ENCODE assay signal across 24 cellular contexts in genomic region chr1:215003686-215004085, GRCh38.
"Had no signal": no experiment of that assay in that cellular context is flagged by ENCODE, and none has a peak within 500 bp of the region (broad histone marks: within the 10 kb centered on the region; RNA-seq: fewer than 3 reads in every experiment).

No MANE protein-coding gene starts in this region.

- H3K79me2 ChIP-seq: parathyroid adenoma had no signal

- H2AFZ ChIP-seq: parathyroid adenoma had no signal

- H3K4me3 Mint-ChIP-seq: activated naive CD8-positive, alpha-beta T cell; activated T-cell treated with anti-CD3 and anti-CD28 coated beads, Interleukin-2, amount 50 U/mL, for 4 hours; central memory CD8-positive, alpha-beta T cell; effector memory CD8-positive, alpha-beta T cell; nephron had no signal

- H3K36me3 ChIP-seq: breast epithelium, colonic mucosa, neutrophil had no signal

- H3K4me1 ChIP-seq: colonic mucosa, parathyroid adenoma had no signal

- H3K4me1 Mint-ChIP-seq: central memory CD8-positive, alpha-beta T cell had no signal

- H3K27ac ChIP-seq: colonic mucosa, neutrophil, parathyroid adenoma had no signal

- H3K27me3 ChIP-seq: breast epithelium, colonic mucosa, dorsolateral prefrontal cortex, neutrophil had no signal

- DNase-seq: activated CD4-positive, alpha-beta T cell treated with anti-CD3 and anti-CD28 coated beads for 4 hours; activated CD4-positive, alpha-beta T cell treated with anti-CD3 and anti-CD28 coated beads, Interleukin-2, amount 50 U/mL, for 48 hours; activated CD4-positive, CD25-positive, alpha-beta regulatory T cell; activated CD8-positive, alpha-beta memory T cell treated with anti-CD3 and anti-CD28 coated beads, Interleukin-2, amount 50 U/mL, for 48 hours; activated naive CD4-positive, alpha-beta T cell; activated T-cell treated with anti-CD3 and anti-CD28 coated beads, Interleukin-2, amount 50 U/mL, for 4 hours; colonic mucosa; dorsolateral prefrontal cortex; effector memory CD8-positive, alpha-beta T cell; glutamatergic neuron; hippocampal formation; kidney glomerular epithelial cell; left ventricle myocardium superior; right cardiac atrium; stimulated activated CD4-positive, alpha-beta T cell treated with anti-CD3 and anti-CD28 coated beads, Interleukin-12 subunit alpha, Interleukin-12 subunit beta, amount 100 ng/mL, for 4 hours; stimulated activated CD4-positive, alpha-beta T cell treated with anti-CD3 and anti-CD28 coated beads, Interleukin-4, amount 100 ng/mL, for 4 hours; stimulated activated naive CD8-positive, alpha-beta T cell treated with anti-CD3 and anti-CD28 coated beads, Interleukin-15, Interleukin-2, amounts not matched to agents 100 U/mL and 50 U/mL, for 24 hours had no signal

- H3K9me3 ChIP-seq: breast epithelium, colonic mucosa, neutrophil had no signal

- H3K4me3 ChIP-seq: breast epithelium, colonic mucosa, dorsolateral prefrontal cortex had no signal

- H3K27me3 Mint-ChIP-seq: activated naive CD8-positive, alpha-beta T cell; central memory CD8-positive, alpha-beta T cell; effector memory CD8-positive, alpha-beta T cell had no signal

- H3K27ac Mint-ChIP-seq: activated naive CD8-positive, alpha-beta T cell; activated T-helper 2 cell treated with anti-CD3 and anti-CD28 coated beads, Interferon-gamma antibody, Interleukin-2, Interleukin-4, amounts not matched to agents 10 μg/mL and 5 μg/mL and 100 μg/mL, durations not matched to agents 14 hours and 24 hours and 36 hours; effector memory CD8-positive, alpha-beta T cell had no signal

- H3K9me3 Mint-ChIP-seq: activated T-cell treated with anti-CD3 and anti-CD28 coated beads, Interleukin-2, amount 50 U/mL, for 4 hours; activated T-helper 2 cell treated with anti-CD3 and anti-CD28 coated beads, Interferon-gamma antibody, Interleukin-2, Interleukin-4, amounts not matched to agents 10 μg/mL and 5 μg/mL and 100 μg/mL, durations not matched to agents 14 hours and 24 hours and 36 hours; nephron had no signal

- H3K36me3 Mint-ChIP-seq: activated naive CD8-positive, alpha-beta T cell had no signal
